ENCODE assay signal across 8 cellular contexts in the genomic region with DNA sequence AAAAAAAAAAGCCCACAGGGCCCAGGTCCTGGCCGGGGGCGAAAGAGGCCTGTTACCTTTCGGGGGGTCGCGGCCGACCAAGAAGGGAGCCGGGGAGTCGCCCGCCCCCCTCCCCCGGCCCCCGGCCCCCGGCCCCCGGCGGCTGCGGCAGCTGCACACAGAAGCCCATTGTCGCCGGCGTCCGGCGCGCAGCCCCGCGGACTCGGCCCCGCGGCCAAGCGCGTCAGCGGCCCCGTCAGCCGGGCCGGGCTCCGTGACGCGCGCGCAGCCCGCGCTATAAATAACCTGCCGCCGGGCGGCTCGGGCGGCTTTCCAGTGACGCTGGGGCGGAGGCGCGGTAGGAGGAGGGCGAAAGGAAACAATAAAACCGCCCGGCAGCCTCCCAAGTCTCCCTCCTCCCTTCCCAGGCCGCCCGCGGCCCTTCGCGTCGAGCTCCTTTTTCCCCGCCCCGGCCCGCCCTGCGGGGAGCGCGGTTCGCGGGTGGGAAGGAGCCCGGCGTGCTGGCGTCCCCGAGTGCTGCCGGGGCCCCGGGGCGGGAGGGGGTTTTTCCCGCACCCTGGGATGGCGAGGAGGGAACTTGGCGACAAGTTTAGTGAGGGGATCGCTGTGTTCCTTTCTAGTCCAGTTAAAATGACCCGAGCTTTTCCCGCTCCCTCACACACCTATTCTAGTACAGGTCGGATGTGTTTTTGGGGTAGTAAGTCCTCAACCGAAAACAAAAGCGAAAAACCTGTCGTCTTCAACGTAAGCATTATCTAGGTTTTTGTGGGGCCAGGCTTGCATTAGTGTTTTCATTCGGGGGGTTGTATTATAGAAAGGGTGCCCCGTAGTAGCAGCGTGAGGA. TPM values are rescaled to one million over a fixed set of nuclear protein-coding genes. Genes with fewer than 3 reads are reported as not detected.
DNase-seq lines count a peak whose midpoint lies in the region; ATAC-seq and TF ChIP-seq lines count a peak whose summit lies in the region.

No MANE protein-coding gene starts in this region.

- peak; percentile 66 for TF ChIP-seq POLR2A in GM18951 (IDR thresholded peaks at IDR 0.05; ENCODE audit: extremely low read depth, insufficient read depth, insufficient read length)

- peak overlapping the region; percentile 86 for H3K4me3 ChIP-seq in choroid plexus epithelial cell (ENCODE audit: low read depth, low read length)

- intact Hi-C loops in activated CD4-positive, alpha-beta T cell treated with anti-CD3 and anti-CD28 coated beads for 36 hours (cut with DNase I, micrococcal nuclease), result loop anchor here (1.0 to 10.0 kb wide), 5 partner anchors 8 to 1555 kb away; a partner anchor contains a TSS
- intact Hi-C loops in left colon (cut with DNase I, micrococcal nuclease), result no loop called here

- TF ChIP-seq CTCF in choroid plexus epithelial cell (conservative IDR thresholded peaks at IDR 0.05; ENCODE audit: low read depth, low read length), result no peak

- no peaks in the 10 kb centered on the region for H3K27me3 Mint-ChIP-seq in activated CD4-positive, alpha-beta T cell treated with anti-CD3 and anti-CD28 coated beads for 36 hours

- H3K4me3 Mint-ChIP-seq in activated CD4-positive, alpha-beta T cell treated with anti-CD3 and anti-CD28 coated beads for 36 hours, result peak overlapping the region; percentile 84

- peak overlapping the region; percentile 95 for H3K27ac Mint-ChIP-seq in activated CD4-positive, alpha-beta T cell treated with anti-CD3 and anti-CD28 coated beads for 36 hours

- no peaks in the 10 kb centered on the region for H3K9me3 Mint-ChIP-seq in activated CD4-positive, alpha-beta T cell treated with anti-CD3 and anti-CD28 coated beads for 36 hours (ENCODE audit: low read depth)

- CTCF ChIA-PET in activated CD4-positive, alpha-beta T cell treated with anti-CD3 and anti-CD28 coated beads for 36 hours (lab: Charles Lee), result interaction anchor here (0.6 to 1.8 kb wide), 6 partner anchors 8 to 1064 kb away, joined by 3 to 6 read pairs (median 4); no protein-coding TSS in a partner anchor

- POLR2A ChIA-PET in activated CD4-positive, alpha-beta T cell treated with anti-CD3 and anti-CD28 coated beads for 36 hours (lab: Charles Lee), result interaction anchor here (0.6 to 3.9 kb wide), 6 partner anchors 9 to 918 kb away, joined by 3 to 35 read pairs (median 9); a partner anchor contains a TSS

- DNase-seq in AG08396 (ENCODE audit: low spot score), result peak; percentile 95
- DNase-seq in NCI-H345 (lab: John Stamatoyannopoulos, UW), result peak; percentile 91
- peak; percentile 92 for DNase-seq in activated CD4-positive, alpha-beta T cell treated with anti-CD3 and anti-CD28 coated beads for 36 hours
- peak; percentile 94 for DNase-seq in choroid plexus epithelial cell (ENCODE audit: low read depth)
- peak; percentile 95 to 96 for DNase-seq in left colon
- peak in 3 of 4 experiments; percentile 67 to 82 (median 77) for DNase-seq in stimulated activated CD4-positive, alpha-beta T cell treated with anti-CD3 and anti-CD28 coated beads, Interleukin-1b, Interleukin-23, amount 100 ng/mL, for 24 hours (ENCODE audit: low read depth in 4 of 4, low spot score in 1 of 4)

- H3K36me3 Mint-ChIP-seq in activated CD4-positive, alpha-beta T cell treated with anti-CD3 and anti-CD28 coated beads for 36 hours (ENCODE audit: low read depth), result peaks cover 3% of the 10 kb centered on the region

- H3K4me1 Mint-ChIP-seq in activated CD4-positive, alpha-beta T cell treated with anti-CD3 and anti-CD28 coated beads for 36 hours, result peaks cover 54% of the 10 kb centered on the region

- in situ Hi-C loops in GM18951 (cut with MboI; ENCODE audit: low sequenced_read_pairs, unreplicated experiment), result no loop called here

- ATAC-seq in HG03159 (IDR thresholded peaks at IDR 0.05; ENCODE audit: unreplicated experiment) (peak; percentile 61), left colon (peak; percentile 78)
- peak; percentile 50 for ATAC-seq in activated CD4-positive, alpha-beta T cell treated with anti-CD3 and anti-CD28 coated beads for 36 hours

RNA-seq across cellular contexts. Expression of a gene that starts 10.0 kb away (rescaled TPM):
- total RNA-seq in activated CD4-positive, alpha-beta T cell treated with anti-CD3 and anti-CD28 coated beads for 36 hours, result 10 to 100 TPM; 19.1 to 23.0 TPM
- total RNA-seq in left colon, result 1 to 10 TPM; 3.4 to 9.7 TPM

Comparison
In these comparisons a context has a peak if more than half of its experiments do, and no peak if none do; other contexts are left out.
1. Peak in every context shown above with its lines: DNase-seq, ATAC-seq and H3K4me3 ChIP-seq.
2. intact Hi-C loops: an anchor here in activated CD4-positive, alpha-beta T cell treated with anti-CD3 and anti-CD28 coated beads for 36 hours (1.0 to 10.0 kb wide); none called in left colon.